ENCODE assay signal across 1 cellular context in the genomic region with DNA sequence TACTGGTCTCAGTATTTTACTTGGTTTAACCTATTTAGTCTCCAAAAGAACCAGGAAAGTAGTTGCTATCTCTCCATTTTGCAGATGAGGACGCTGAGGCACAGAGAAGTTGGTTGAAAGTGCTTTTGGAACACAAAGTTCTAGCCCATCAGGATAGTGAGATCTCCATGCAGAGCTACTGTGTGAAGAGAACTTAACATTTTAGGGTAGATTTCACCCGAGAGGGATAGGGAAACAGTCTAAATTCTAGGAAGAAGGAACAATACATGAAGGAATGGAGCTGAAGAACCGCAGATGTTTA.
TF ChIP-seq lines count a peak whose summit lies in the region.

No MANE protein-coding gene starts in this region.

TF ChIP-seq in IMR-90, 13 proteins besides CTCF, POLR2A, EP300 and RAD21 (continued from another document):
- TF ChIP-seq MAZ (IDR thresholded peaks at IDR 0.05; ENCODE audit: borderline replicate concordance, low read depth, low read length) (no peak), ELK1 (IDR thresholded peaks at IDR 0.05; ENCODE audit: borderline replicate concordance, low read depth, low read length) (no peak), MAFK (IDR thresholded peaks at IDR 0.05; ENCODE audit: low read depth, low read length) (no peak), MXI1 (IDR thresholded peaks at IDR 0.05; ENCODE audit: borderline replicate concordance, low read depth, low read length) (no peak), BHLHE40 (IDR thresholded peaks at IDR 0.05; ENCODE audit: low read depth, low read length) (no peak), USF2 (IDR thresholded peaks at IDR 0.05; ENCODE audit: low read depth, low read length) (no peak), NFE2L2 (IDR thresholded peaks at IDR 0.05; ENCODE audit: low read depth, low read length) (no peak), FOS (IDR thresholded peaks at IDR 0.05; ENCODE audit: low read depth, low read length) (no peak), CHD1 (IDR thresholded peaks at IDR 0.05; ENCODE audit: low read depth, low read length) (no peak), RCOR1 (IDR thresholded peaks at IDR 0.05; ENCODE audit: insufficient replicate concordance, low read length) (no peak), CEBPB (IDR thresholded peaks at IDR 0.05; ENCODE audit: low read depth, low read length) (no peak), SMC3 (IDR thresholded peaks at IDR 0.05; ENCODE audit: low read depth, low read length) (no peak)
